ENCODE assay signal across 1 cellular context in genomic region chr13:111854403-111854802, GRCh38.
TF ChIP-seq lines count a peak whose summit lies in the region.

No MANE protein-coding gene starts in this region.

TF ChIP-seq in GM23338, 12 proteins besides CTCF, POLR2A, EP300 and RAD21 (continued from another document):
- TF ChIP-seq, protein P1, sequence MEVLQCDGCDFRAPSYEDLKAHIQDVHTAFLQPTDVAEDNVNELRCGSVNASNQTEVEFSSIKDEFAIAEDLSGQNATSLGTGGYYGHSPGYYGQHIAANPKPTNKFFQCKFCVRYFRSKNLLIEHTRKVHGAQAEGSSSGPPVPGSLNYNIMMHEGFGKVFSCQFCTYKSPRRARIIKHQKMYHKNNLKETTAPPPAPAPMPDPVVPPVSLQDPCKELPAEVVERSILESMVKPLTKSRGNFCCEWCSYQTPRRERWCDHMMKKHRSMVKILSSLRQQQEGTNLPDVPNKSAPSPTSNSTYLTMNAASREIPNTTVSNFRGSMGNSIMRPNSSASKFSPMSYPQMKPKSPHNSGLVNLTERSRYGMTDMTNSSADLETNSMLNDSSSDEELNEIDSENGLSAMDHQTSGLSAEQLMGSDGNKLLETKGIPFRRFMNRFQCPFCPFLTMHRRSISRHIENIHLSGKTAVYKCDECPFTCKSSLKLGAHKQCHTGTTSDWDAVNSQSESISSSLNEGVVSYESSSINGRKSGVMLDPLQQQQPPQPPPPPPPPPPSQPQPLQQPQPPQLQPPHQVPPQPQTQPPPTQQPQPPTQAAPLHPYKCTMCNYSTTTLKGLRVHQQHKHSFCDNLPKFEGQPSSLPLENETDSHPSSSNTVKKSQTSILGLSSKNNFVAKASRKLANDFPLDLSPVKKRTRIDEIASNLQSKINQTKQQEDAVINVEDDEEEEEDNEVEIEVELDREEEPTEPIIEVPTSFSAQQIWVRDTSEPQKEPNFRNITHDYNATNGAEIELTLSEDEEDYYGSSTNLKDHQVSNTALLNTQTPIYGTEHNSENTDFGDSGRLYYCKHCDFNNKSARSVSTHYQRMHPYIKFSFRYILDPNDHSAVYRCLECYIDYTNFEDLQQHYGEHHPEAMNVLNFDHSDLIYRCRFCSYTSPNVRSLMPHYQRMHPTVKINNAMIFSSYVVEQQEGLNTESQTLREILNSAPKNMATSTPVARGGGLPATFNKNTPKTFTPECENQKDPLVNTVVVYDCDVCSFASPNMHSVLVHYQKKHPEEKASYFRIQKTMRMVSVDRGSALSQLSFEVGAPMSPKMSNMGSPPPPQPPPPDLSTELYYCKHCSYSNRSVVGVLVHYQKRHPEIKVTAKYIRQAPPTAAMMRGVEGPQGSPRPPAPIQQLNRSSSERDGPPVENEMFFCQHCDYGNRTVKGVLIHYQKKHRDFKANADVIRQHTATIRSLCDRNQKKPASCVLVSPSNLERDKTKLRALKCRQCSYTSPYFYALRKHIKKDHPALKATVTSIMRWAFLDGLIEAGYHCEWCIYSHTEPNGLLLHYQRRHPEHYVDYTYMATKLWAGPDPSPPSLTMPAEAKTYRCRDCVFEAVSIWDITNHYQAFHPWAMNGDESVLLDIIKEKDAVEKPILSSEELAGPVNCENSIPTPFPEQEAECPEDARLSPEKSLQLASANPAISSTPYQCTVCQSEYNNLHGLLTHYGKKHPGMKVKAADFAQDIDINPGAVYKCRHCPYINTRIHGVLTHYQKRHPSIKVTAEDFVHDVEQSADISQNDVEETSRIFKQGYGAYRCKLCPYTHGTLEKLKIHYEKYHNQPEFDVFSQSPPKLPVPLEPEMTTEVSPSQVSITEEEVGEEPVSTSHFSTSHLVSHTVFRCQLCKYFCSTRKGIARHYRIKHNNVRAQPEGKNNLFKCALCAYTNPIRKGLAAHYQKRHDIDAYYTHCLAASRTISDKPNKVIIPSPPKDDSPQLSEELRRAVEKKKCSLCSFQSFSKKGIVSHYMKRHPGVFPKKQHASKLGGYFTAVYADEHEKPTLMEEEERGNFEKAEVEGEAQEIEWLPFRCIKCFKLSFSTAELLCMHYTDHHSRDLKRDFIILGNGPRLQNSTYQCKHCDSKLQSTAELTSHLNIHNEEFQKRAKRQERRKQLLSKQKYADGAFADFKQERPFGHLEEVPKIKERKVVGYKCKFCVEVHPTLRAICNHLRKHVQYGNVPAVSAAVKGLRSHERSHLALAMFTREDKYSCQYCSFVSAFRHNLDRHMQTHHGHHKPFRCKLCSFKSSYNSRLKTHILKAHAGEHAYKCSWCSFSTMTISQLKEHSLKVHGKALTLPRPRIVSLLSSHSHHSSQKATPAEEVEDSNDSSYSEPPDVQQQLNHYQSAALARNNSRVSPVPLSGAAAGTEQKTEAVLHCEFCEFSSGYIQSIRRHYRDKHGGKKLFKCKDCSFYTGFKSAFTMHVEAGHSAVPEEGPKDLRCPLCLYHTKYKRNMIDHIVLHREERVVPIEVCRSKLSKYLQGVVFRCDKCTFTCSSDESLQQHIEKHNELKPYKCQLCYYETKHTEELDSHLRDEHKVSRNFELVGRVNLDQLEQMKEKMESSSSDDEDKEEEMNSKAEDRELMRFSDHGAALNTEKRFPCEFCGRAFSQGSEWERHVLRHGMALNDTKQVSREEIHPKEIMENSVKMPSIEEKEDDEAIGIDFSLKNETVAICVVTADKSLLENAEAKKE (CRISPR knock-in tag; IDR thresholded peaks at IDR 0.05): no peak
- TF ChIP-seq ZNF114 (CRISPR knock-in tag; IDR thresholded peaks at IDR 0.05): no peak
